ENCODE assay signal across 7 cellular contexts in genomic region chr17:2357237-2357636, GRCh38.
"Had no signal": no experiment of that assay in that cellular context is flagged by ENCODE, and none has a peak within 500 bp of the region (broad histone marks: within the 10 kb centered on the region; RNA-seq: fewer than 3 reads in every experiment).

No MANE protein-coding gene starts in this region.

- DNase-seq: GM23248, GOT3, H7, KG1 had no signal

- H3K4me3 ChIP-seq: GM23248, HAP-1 had no signal

- H3K36me3 ChIP-seq: HAP-1 had no signal

- H2AFZ ChIP-seq: GM23248 had no signal

- H3K27me3 Mint-ChIP-seq: IgD-negative memory B cell had no signal

- H3K27ac ChIP-seq: GM23248 had no signal

- H3K9me3 ChIP-seq: HAP-1 had no signal

- H3K27ac Mint-ChIP-seq: IgD-negative memory B cell had no signal

- H3K4me1 ChIP-seq: HAP-1 had no signal

- H3K36me3 Mint-ChIP-seq: IgD-negative memory B cell had no signal

- FAIRE-seq: HTR-8/SVneo had no signal

- H3K9me3 Mint-ChIP-seq: IgD-negative memory B cell had no signal

- H3K9ac ChIP-seq: GM23248 had no signal

- H3K4me3 Mint-ChIP-seq: IgD-negative memory B cell had no signal
